In the genomic region with DNA sequence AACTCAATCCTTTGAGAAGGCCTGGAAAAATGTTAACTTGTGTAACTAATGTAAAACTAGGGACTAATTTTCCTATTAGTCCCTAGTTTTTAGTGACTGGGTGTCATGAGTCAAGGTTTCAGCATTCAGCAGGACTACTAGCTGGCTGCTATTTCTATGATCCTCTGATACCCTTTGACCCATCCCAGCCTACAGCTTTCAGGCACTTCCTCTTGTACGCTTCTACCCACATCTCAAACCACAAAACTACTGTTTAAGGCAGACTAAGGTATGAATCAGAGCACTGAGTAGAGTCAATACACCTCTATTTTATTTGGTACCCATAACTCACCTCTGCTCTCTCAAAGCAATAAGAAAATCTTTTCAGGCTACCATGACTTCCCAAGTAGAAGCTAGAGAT, we compare ENCODE assay signal across 2 cellular contexts.
TF ChIP-seq lines count a peak whose summit lies in the region.

No MANE protein-coding gene starts in this region.

TF ChIP-seq in SK-N-SH, 30 proteins besides CTCF, POLR2A, EP300 and RAD21 (continued from another document):
- TF ChIP-seq, protein P1, sequence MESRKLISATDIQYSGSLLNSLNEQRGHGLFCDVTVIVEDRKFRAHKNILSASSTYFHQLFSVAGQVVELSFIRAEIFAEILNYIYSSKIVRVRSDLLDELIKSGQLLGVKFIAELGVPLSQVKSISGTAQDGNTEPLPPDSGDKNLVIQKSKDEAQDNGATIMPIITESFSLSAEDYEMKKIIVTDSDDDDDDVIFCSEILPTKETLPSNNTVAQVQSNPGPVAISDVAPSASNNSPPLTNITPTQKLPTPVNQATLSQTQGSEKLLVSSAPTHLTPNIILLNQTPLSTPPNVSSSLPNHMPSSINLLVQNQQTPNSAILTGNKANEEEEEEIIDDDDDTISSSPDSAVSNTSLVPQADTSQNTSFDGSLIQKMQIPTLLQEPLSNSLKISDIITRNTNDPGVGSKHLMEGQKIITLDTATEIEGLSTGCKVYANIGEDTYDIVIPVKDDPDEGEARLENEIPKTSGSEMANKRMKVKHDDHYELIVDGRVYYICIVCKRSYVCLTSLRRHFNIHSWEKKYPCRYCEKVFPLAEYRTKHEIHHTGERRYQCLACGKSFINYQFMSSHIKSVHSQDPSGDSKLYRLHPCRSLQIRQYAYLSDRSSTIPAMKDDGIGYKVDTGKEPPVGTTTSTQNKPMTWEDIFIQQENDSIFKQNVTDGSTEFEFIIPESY (IDR thresholded peaks at IDR 0.05; ENCODE audit: borderline replicate concordance, low read depth): no peak
- TF ChIP-seq GABPA (IDR thresholded peaks at IDR 0.05; ENCODE audit: low read depth): no peak

TF ChIP-seq in HepG2, 621 proteins besides CTCF, POLR2A, EP300 and RAD21 (continued from another document):
- no peak for TF ChIP-seq ZHX1 (CRISPR knock-in tag; IDR thresholded peaks at IDR 0.05; ENCODE audit: low read depth)
- no peak for TF ChIP-seq MZF1 (CRISPR knock-in tag; IDR thresholded peaks at IDR 0.05; ENCODE audit: borderline replicate concordance)
- no peak for TF ChIP-seq SIN3A (IDR thresholded peaks at IDR 0.05; ENCODE audit: borderline replicate concordance, low read depth, low read length)
- no peak for TF ChIP-seq ZSCAN21 (CRISPR knock-in tag; IDR thresholded peaks at IDR 0.05; ENCODE audit: borderline replicate concordance)
- TF ChIP-seq, protein P2, sequence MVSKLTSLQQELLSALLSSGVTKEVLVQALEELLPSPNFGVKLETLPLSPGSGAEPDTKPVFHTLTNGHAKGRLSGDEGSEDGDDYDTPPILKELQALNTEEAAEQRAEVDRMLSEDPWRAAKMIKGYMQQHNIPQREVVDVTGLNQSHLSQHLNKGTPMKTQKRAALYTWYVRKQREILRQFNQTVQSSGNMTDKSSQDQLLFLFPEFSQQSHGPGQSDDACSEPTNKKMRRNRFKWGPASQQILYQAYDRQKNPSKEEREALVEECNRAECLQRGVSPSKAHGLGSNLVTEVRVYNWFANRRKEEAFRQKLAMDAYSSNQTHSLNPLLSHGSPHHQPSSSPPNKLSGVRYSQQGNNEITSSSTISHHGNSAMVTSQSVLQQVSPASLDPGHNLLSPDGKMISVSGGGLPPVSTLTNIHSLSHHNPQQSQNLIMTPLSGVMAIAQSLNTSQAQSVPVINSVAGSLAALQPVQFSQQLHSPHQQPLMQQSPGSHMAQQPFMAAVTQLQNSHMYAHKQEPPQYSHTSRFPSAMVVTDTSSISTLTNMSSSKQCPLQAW (CRISPR knock-in tag; IDR thresholded peaks at IDR 0.05): no peak
- TF ChIP-seq SRF (IDR thresholded peaks at IDR 0.05; ENCODE audit: low read depth, low read length): no peak
- no peak for TF ChIP-seq ATF6 (CRISPR knock-in tag; conservative IDR thresholded peaks at IDR 0.05)
- TF ChIP-seq ZFP82 (CRISPR knock-in tag; IDR thresholded peaks at IDR 0.05; ENCODE audit: borderline replicate concordance): no peak
